In the genomic region with DNA sequence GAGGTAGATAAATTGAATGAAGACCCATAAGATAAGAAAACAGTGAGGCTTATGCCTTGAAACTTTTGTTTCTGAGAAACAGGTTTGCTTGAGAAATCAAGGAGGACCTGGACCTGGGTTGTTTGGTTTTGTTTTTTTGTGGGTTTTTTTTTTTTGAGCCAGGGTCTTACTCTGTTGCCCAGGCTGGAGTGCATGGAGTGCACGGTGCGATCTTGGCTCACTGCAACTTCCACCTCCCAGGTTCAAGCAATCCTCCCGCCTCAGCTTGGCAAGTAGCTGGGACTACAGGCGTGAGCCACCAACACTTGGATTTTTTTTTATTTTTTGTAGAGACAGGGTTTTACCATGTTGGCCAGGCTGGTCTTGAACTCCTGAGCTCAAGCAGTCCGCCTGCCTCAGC, we compare ENCODE assay signal across 17 cellular contexts. TPM values are rescaled to one million over a fixed set of nuclear protein-coding genes. Genes with fewer than 3 reads are reported as not detected.
DNase-seq lines count a peak whose midpoint lies in the region; ATAC-seq, FAIRE-seq and TF ChIP-seq lines count a peak whose summit lies in the region.
"Had no signal": no experiment of that assay in that cellular context is flagged by ENCODE, and none has a peak within 500 bp of the region (broad histone marks: within the 10 kb centered on the region; RNA-seq: fewer than 3 reads in every experiment).

No MANE protein-coding gene starts in this region.

- H3K9me3 ChIP-seq in Peyer's patch (no peaks in the 10 kb centered on the region), HepG2 (ENCODE audit: low read length) (no peaks in the 10 kb centered on the region), gastrocnemius medialis (no peaks in the 10 kb centered on the region)

- H4K20me1 ChIP-seq in HepG2 (ENCODE audit: insufficient read depth, low read length): no peaks in the 10 kb centered on the region

- in situ Hi-C loops in HepG2 (cut with HindIII; ENCODE audit: extremely low pct_ligation_motif_present, low pct_unique_long_range_greater_than_20kb): loop anchor here (5.0 to 25.0 kb wide), 2 partner anchors 35 to 480 kb away; partner anchors contain the start of gene IFT81
- in situ Hi-C loops in gastrocnemius medialis (cut with MboI; ENCODE audit: low sequenced_read_pairs in 4 of 4): loop anchor here in 2 of 4 donors (5.0 kb wide), 1 partner anchor 40 kb away; no protein-coding TSS in a partner anchor

- H3K36me3 Mint-ChIP-seq in T-helper 2 cell treated with Interferon-gamma antibody and Interleukin-4, amounts not matched to agents 5 μg/mL and 100 μg/mL, for 36 hours (ENCODE audit: low read depth): no peaks in the 10 kb centered on the region

- DNase-seq in T-helper 2 cell treated with Interferon-gamma antibody and Interleukin-4, amounts not matched to agents 5 μg/mL and 100 μg/mL, for 36 hours (ENCODE audit: low spot score): no peak
- DNase-seq in T-helper 2 cell (no peak), Peyer's patch (no peak), HepG2 (ENCODE audit: low spot score) (no peak), gastrocnemius medialis (peak in 1 of 2 donors; percentile 12)
- DNase-seq: HCEC 1CT, KBM-7, NCI-H345, nucleus accumbens had no signal

- H3K4me1 ChIP-seq in Peyer's patch: peaks cover 0 to 18% (median 6%) of the 10 kb centered on the region in 4 donors
- peaks cover 34% of the 10 kb centered on the region for H3K4me1 ChIP-seq in HepG2 (ENCODE audit: insufficient read depth, low read length)
- H3K4me1 ChIP-seq in gastrocnemius medialis: peaks cover 18 to 24% of the 10 kb centered on the region in 2 donors

- TF ChIP-seq EP300 in HepG2 (IDR thresholded peaks at IDR 0.05; ENCODE audit: low read depth in 2 of 2, low read length in 2 of 2): no peak
- no peak for TF ChIP-seq EP300 in HepG2 (CRISPR knock-in tag; IDR thresholded peaks at IDR 0.05; ENCODE audit: borderline replicate concordance)

- no peak overlapping the region for H2AFZ ChIP-seq in HepG2 (ENCODE audit: low read length)

- no peaks in the 10 kb centered on the region for H3K27me3 Mint-ChIP-seq in T-helper 2 cell treated with Interferon-gamma antibody and Interleukin-4, amounts not matched to agents 5 μg/mL and 100 μg/mL, for 36 hours (ENCODE audit: low read depth)

- CTCF ChIA-PET in HepG2 (lab: Yijun Ruan, JAX; ENCODE audit: low intra/inter-chr PET ratio, low total read pairs): no interaction called here

- BruUV-seq in HepG2 (replicated peaks; lab: Mats Ljungman, UMichigan): no TSS peak

- TF ChIP-seq RAD21 in HepG2 (CRISPR knock-in tag; IDR thresholded peaks at IDR 0.05): no peak

- no peaks in the 10 kb centered on the region for H3K9me3 Mint-ChIP-seq in T-helper 2 cell treated with Interferon-gamma antibody and Interleukin-4, amounts not matched to agents 5 μg/mL and 100 μg/mL, for 36 hours

- WGBS in HepG2 (ENCODE audit: low lambda C conversion rate): 18% methylated on average over 5 of the region's 5 CpGs

- TF ChIP-seq POLR2A in Peyer's patch (IDR thresholded peaks at IDR 0.05) (no peak), HepG2 (IDR thresholded peaks at IDR 0.05; ENCODE audit: insufficient read depth in 1 of 2, low read depth in 2 of 2, low read length in 2 of 2) (no peak), gastrocnemius medialis (IDR thresholded peaks at IDR 0.05) (no peak)

- intact Hi-C loops in HepG2 (cut with micrococcal nuclease; ENCODE audit: unreplicated experiment) (no loop called here), gastrocnemius medialis (cut with DNase I; ENCODE audit: low total_unique reads) (no loop called here)

- H3K4me3 ChIP-seq in Peyer's patch (no peak overlapping the region), HepG2 (replicated peaks in 1 of 3; ENCODE audit: insufficient read depth in 1 of 3, low read depth in 2 of 3, low read length in 3 of 3) (peak overlapping the region in 2 of 3 experiments; percentile 40 to 52; a peak in 3 of 6 replicates), gastrocnemius medialis (no peak overlapping the region)
- H3K4me3 ChIP-seq: lung had no signal

- H3K4me2 ChIP-seq in HepG2 (ENCODE audit: low read depth, low read length): peak overlapping the region; percentile 76

- H3K4me3 Mint-ChIP-seq in T-helper 2 cell treated with Interferon-gamma antibody and Interleukin-4, amounts not matched to agents 5 μg/mL and 100 μg/mL, for 36 hours: no peak overlapping the region

- FAIRE-seq in HepG2 (lab: Jason Lieb, UNC): no peak
- FAIRE-seq: small intestine, TTC549 had no signal

- no peaks in the 10 kb centered on the region for H3K36me3 ChIP-seq in Peyer's patch
- H3K36me3 ChIP-seq in HepG2 (replicated peaks in 1 of 2; ENCODE audit: control insufficient read depth in 1 of 2, insufficient read depth in 2 of 2, low read length in 2 of 2): no peaks in the 10 kb centered on the region
- H3K36me3 ChIP-seq in gastrocnemius medialis: no peaks in the 10 kb centered on the region

- H3K27ac ChIP-seq in Peyer's patch (peak overlapping the region in 3 of 4 donors; percentile 28 to 80 (median 76)), HepG2 (ENCODE audit: extremely low read length, insufficient read depth, low read length) (peak overlapping the region; percentile 80), gastrocnemius medialis (peak overlapping the region; percentile 68 to 86 (median 79))
- H3K27ac ChIP-seq: 22Rv1 had no signal

- H3K4me1 Mint-ChIP-seq in T-helper 2 cell treated with Interferon-gamma antibody and Interleukin-4, amounts not matched to agents 5 μg/mL and 100 μg/mL, for 36 hours (ENCODE audit: low read depth): peaks cover 22% of the 10 kb centered on the region

- H3K27me3 ChIP-seq in Peyer's patch: no peaks in the 10 kb centered on the region
- no peaks in the 10 kb centered on the region for H3K27me3 ChIP-seq in HepG2 (ENCODE audit: control insufficient read depth in 1 of 2, insufficient read depth in 2 of 2, low read length in 2 of 2)
- H3K27me3 ChIP-seq in gastrocnemius medialis: no peaks in the 10 kb centered on the region

- no peaks in the 10 kb centered on the region for H3K79me2 ChIP-seq in HepG2 (ENCODE audit: insufficient read depth, low read length)

- peak overlapping the region; percentile 81 for H3K27ac Mint-ChIP-seq in T-helper 2 cell treated with Interferon-gamma antibody and Interleukin-4, amounts not matched to agents 5 μg/mL and 100 μg/mL, for 36 hours

- TF ChIP-seq CTCF in Peyer's patch (IDR thresholded peaks at IDR 0.05) (no peak), HepG2 (CRISPR knock-in tag; IDR thresholded peaks at IDR 0.05) (no peak), gastrocnemius medialis (IDR thresholded peaks at IDR 0.05 in 4 of 5, conservative IDR thresholded peaks at IDR 0.05 in 1 of 5) (no peak)

- no peak overlapping the region for H3K9ac ChIP-seq in HepG2 (ENCODE audit: insufficient read depth, low read depth, low read length)

- ATAC-seq in HepG2 (peak; percentile 50), gastrocnemius medialis (no peak), HG02571 (IDR thresholded peaks at IDR 0.05; ENCODE audit: unreplicated experiment) (no peak), GM21515 (IDR thresholded peaks at IDR 0.05; ENCODE audit: unreplicated experiment) (no peak), HG03354 (IDR thresholded peaks at IDR 0.05; ENCODE audit: poor library complexity, severe bottlenecking, unreplicated experiment) (no peak)
- ATAC-seq: activated naive CD4-positive, alpha-beta T cell treated with anti-CD3 and anti-CD28 coated beads, Interleukin-2, amount 50 U/mL, for 72 hours had no signal

- POLR2A ChIA-PET in HepG2 (lab: Yijun Ruan, JAX): interaction anchor here (0.8 to 2.8 kb wide), 6 partner anchors 8 to 142 kb away, joined by 3 to 15 read pairs (median 5); partner anchors contain the start of genes ARPC3, FAM216A and GPN3

RNA-seq across cellular contexts. Expression of gene PPTC7, which starts 9.0 kb away (rescaled TPM):
- 10 to 100 TPM; 19.5 to 21.4 (median 20.1) TPM for total RNA-seq in Peyer's patch
- total RNA-seq in HepG2 (2016; rRNA removed; fragmentation: Illumina TruSeq; extraction: Trizol): 4.8 and 8.5 TPM in 2 replicates
- total RNA-seq in HepG2 (2016; cell fraction: cytosol; rRNA removed; fragmentation: Illumina TruSeq; extraction: Trizol; ENCODE audit: low read depth): 1.6 and 1.9 TPM in 2 replicates
- total RNA-seq in HepG2 (2016; cell fraction: insoluble cytoplasmic fraction; rRNA removed; fragmentation: Illumina TruSeq; extraction: Trizol): 4.2 and 8.0 TPM in 2 replicates
- total RNA-seq in HepG2 (2016; cell fraction: membrane; rRNA removed; fragmentation: Illumina TruSeq; extraction: Trizol): 6.4 and 7.5 TPM in 2 replicates
- total RNA-seq in HepG2 (2016; cell fraction: nucleus; rRNA removed; fragmentation: Illumina TruSeq; extraction: Trizol): 12.1 and 12.8 TPM in 2 replicates
- 10.6 and 12.3 TPM in 2 replicates for polyA plus RNA-seq in HepG2 (2011; rRNA removed)
- polyA plus RNA-seq in HepG2 (2011; cell fraction: cytosol; rRNA removed): 5.4 and 8.1 TPM in 2 replicates
- 6.7 and 6.8 TPM in 2 replicates for polyA plus RNA-seq in HepG2 (2011; cell fraction: nucleus; rRNA removed)
- 10.9 and 11.6 TPM in 2 replicates for polyA plus RNA-seq in HepG2 (2012)
- 0.76 and 0.94 TPM in 2 replicates for polyA plus RNA-seq in HepG2 (2016; cell fraction: cytosol; fragmentation: Illumina TruSeq; extraction: Trizol; ENCODE audit: low read depth)
- 18.5 and 19.8 TPM in 2 replicates for polyA plus RNA-seq in HepG2 (2016; cell fraction: insoluble cytoplasmic fraction; fragmentation: Illumina TruSeq; extraction: Trizol; ENCODE audit: low read depth)
- 5.2 and 6.2 TPM in 2 replicates for polyA plus RNA-seq in HepG2 (2016; cell fraction: membrane; fragmentation: Illumina TruSeq; extraction: Trizol; ENCODE audit: low read depth)
- 20.2 and 21.2 TPM in 2 replicates for polyA plus RNA-seq in HepG2 (2016; cell fraction: nucleus; fragmentation: Illumina TruSeq; extraction: Trizol; ENCODE audit: insufficient read depth, low read depth)
- polyA minus RNA-seq in HepG2 (2011; rRNA and poly(A)+ RNA removed; ENCODE audit: low replicate concordance): 44.4 and 46.8 TPM in 2 replicates
- 10.9 and 11.6 TPM in 2 replicates for polyA minus RNA-seq in HepG2 (2011; cell fraction: cytosol; rRNA and poly(A)+ RNA removed)
- 23.0 and 23.1 TPM in 2 replicates for polyA minus RNA-seq in HepG2 (2011; cell fraction: nucleus; rRNA and poly(A)+ RNA removed)
- total RNA-seq in gastrocnemius medialis: 10 to 100 TPM; 27.6 to 85.8 (median 58.4) TPM

RNA-seq across cellular contexts. Expression of gene TCTN1, which starts 21.9 kb away (rescaled TPM):
- total RNA-seq in Peyer's patch: 10 to 100 TPM in 2 of 4 donors, 1 to 10 TPM in 2; 9.1 to 53.6 (median 9.7) TPM
- 8.9 and 16.0 TPM in 2 replicates for total RNA-seq in HepG2 (2016; rRNA removed; fragmentation: Illumina TruSeq; extraction: Trizol)
- total RNA-seq in HepG2 (2016; cell fraction: cytosol; rRNA removed; fragmentation: Illumina TruSeq; extraction: Trizol; ENCODE audit: low read depth): 9.2 and 12.3 TPM in 2 replicates
- 6.9 and 17.5 TPM in 2 replicates for total RNA-seq in HepG2 (2016; cell fraction: insoluble cytoplasmic fraction; rRNA removed; fragmentation: Illumina TruSeq; extraction: Trizol)
- total RNA-seq in HepG2 (2016; cell fraction: membrane; rRNA removed; fragmentation: Illumina TruSeq; extraction: Trizol): 15.4 and 17.4 TPM in 2 replicates
- 22.8 and 24.9 TPM in 2 replicates for total RNA-seq in HepG2 (2016; cell fraction: nucleus; rRNA removed; fragmentation: Illumina TruSeq; extraction: Trizol)
- 13.3 and 13.6 TPM in 2 replicates for polyA plus RNA-seq in HepG2 (2011; rRNA removed)
- 6.7 and 7.7 TPM in 2 replicates for polyA plus RNA-seq in HepG2 (2011; cell fraction: cytosol; rRNA removed)
- polyA plus RNA-seq in HepG2 (2011; cell fraction: nucleus; rRNA removed): 23.4 and 26.4 TPM in 2 replicates
- 9.0 and 11.5 TPM in 2 replicates for polyA plus RNA-seq in HepG2 (2012)
- 9.0 and 13.4 TPM in 2 replicates for polyA plus RNA-seq in HepG2 (2016; cell fraction: cytosol; fragmentation: Illumina TruSeq; extraction: Trizol; ENCODE audit: low read depth)
- 7.3 and 7.9 TPM in 2 replicates for polyA plus RNA-seq in HepG2 (2016; cell fraction: insoluble cytoplasmic fraction; fragmentation: Illumina TruSeq; extraction: Trizol; ENCODE audit: low read depth)
- 14.0 and 14.1 TPM in 2 replicates for polyA plus RNA-seq in HepG2 (2016; cell fraction: membrane; fragmentation: Illumina TruSeq; extraction: Trizol; ENCODE audit: low read depth)
- 38.7 and 42.7 TPM in 2 replicates for polyA plus RNA-seq in HepG2 (2016; cell fraction: nucleus; fragmentation: Illumina TruSeq; extraction: Trizol; ENCODE audit: insufficient read depth, low read depth)
- polyA minus RNA-seq in HepG2 (2011; rRNA and poly(A)+ RNA removed; ENCODE audit: low replicate concordance): 15.1 and 25.2 TPM in 2 replicates
- 3.6 and 5.3 TPM in 2 replicates for polyA minus RNA-seq in HepG2 (2011; cell fraction: cytosol; rRNA and poly(A)+ RNA removed)
- 13.9 and 19.4 TPM in 2 replicates for polyA minus RNA-seq in HepG2 (2011; cell fraction: nucleus; rRNA and poly(A)+ RNA removed)
- 10 to 100 TPM in 3 of 4 donors, 1 to 10 TPM in 1; 4.7 to 30.8 (median 22.7) TPM for total RNA-seq in gastrocnemius medialis

Comparison
In these comparisons a context has a peak if more than half of its experiments do, and no peak if none do; other contexts are left out.
1. H3K4me3 ChIP-seq: peak in HepG2 (2 of 3); none in Peyer's patch (0 of 4) and gastrocnemius medialis (0 of 4).
2. Peak in every context shown above with its lines, with median percentiles within 50 percentile points of each other: H3K27ac ChIP-seq.